Comparison of ENCODE assay signal across 1 cellular context in genomic region chrX:65528705-65529340, GRCh38.
TF ChIP-seq lines count a peak whose summit lies in the region.

No MANE protein-coding gene starts in this region.

TF ChIP-seq in WTC11, 78 proteins besides CTCF, POLR2A, EP300 and RAD21 (continued from another document):
- no peak for TF ChIP-seq RORB (CRISPR knock-in tag; IDR thresholded peaks at IDR 0.05)
- TF ChIP-seq, protein P1, sequence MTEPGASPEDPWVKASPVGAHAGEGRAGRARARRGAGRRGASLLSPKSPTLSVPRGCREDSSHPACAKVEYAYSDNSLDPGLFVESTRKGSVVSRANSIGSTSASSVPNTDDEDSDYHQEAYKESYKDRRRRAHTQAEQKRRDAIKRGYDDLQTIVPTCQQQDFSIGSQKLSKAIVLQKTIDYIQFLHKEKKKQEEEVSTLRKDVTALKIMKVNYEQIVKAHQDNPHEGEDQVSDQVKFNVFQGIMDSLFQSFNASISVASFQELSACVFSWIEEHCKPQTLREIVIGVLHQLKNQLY (CRISPR knock-in tag; IDR thresholded peaks at IDR 0.05): no peak
- no peak for TF ChIP-seq PREB (CRISPR knock-in tag; IDR thresholded peaks at IDR 0.05; ENCODE audit: borderline replicate concordance)
- no peak for TF ChIP-seq CBFB (CRISPR knock-in tag; IDR thresholded peaks at IDR 0.05; ENCODE audit: low read depth)
- TF ChIP-seq ZNF121 (CRISPR knock-in tag; IDR thresholded peaks at IDR 0.05): no peak
- TF ChIP-seq SOX15 (CRISPR knock-in tag; IDR thresholded peaks at IDR 0.05): no peak
- no peak for TF ChIP-seq E2F5 (CRISPR knock-in tag; IDR thresholded peaks at IDR 0.05)
- TF ChIP-seq HMGA2 (CRISPR knock-in tag; IDR thresholded peaks at IDR 0.05): no peak
- no peak for TF ChIP-seq NFATC4 (CRISPR knock-in tag; IDR thresholded peaks at IDR 0.05)
- no peak for TF ChIP-seq TEAD4 (CRISPR knock-in tag; IDR thresholded peaks at IDR 0.05)
